ENCODE assay signal across 8 cellular contexts in the genomic region with DNA sequence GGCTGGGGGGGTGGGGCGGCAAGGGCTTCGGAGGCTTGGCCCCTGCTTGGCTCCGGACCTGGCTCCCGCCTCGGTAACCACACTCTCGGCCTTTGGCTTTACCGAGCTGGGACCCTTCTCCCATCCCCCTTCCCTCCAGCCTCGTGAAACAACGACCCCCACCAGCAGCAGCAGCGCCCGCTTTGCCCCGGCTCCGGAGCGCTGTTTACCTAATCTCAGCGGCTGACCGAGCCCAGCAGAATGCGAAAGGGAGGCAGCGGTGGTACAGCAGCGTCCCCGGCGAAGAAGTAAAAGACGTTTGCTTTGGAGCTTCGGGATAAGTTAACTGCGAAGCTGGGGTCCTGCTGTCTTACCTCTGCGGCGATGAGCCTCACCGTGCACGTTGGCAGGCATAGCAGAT. TPM values are rescaled to one million over a fixed set of nuclear protein-coding genes. Genes with fewer than 3 reads are reported as not detected.
A peak's percentile ranks its signal among the peaks of the same experiment; 100 is the strongest.
DNase-seq lines count a peak whose midpoint lies in the region; ATAC-seq and TF ChIP-seq lines count a peak whose summit lies in the region.

No MANE protein-coding gene starts in this region.

- no peak for DNase-seq in GM12864 (ENCODE audit: low read depth)
- peak; percentile 52 for DNase-seq in OCI-LY7 (ENCODE audit: low spot score)
- no peak for DNase-seq in coronary artery (ENCODE audit: low spot score)
- no peak for DNase-seq in lower lobe of right lung
- no peak for DNase-seq in SW 1271 (lab: John Stamatoyannopoulos, UW)
- DNase-seq in HCEC 1CT = no peak
- no peak for DNase-seq in NCI-H1048 (lab: John Stamatoyannopoulos, UW)

- WGBS in thymus = 2% methylated on average over 28 of the region's 28 CpGs

- no peak for ATAC-seq in lower lobe of right lung

- no peaks in the 10 kb centered on the region for H3K79me2 ChIP-seq in OCI-LY7 (ENCODE audit: insufficient read depth, low read depth, low read length)

- POLR2A ChIA-PET in OCI-LY7 (lab: Charles Lee) = interaction anchor here (1.5 to 1.6 kb wide), 2 partner anchors 32 to 71 kb away, joined by 3 to 4 read pairs; no protein-coding TSS in a partner anchor

- no peaks in the 10 kb centered on the region for H3K9me3 ChIP-seq in OCI-LY7 (ENCODE audit: low read length)
- H3K9me3 ChIP-seq in lower lobe of right lung = no peaks in the 10 kb centered on the region
- peaks cover 1% of the 10 kb centered on the region for H3K9me3 ChIP-seq in thymus (ENCODE audit: control insufficient read depth)

- peak overlapping the region; percentile 56; the same call in 1 of the 2 replicates for H2AFZ ChIP-seq in OCI-LY7 (ENCODE audit: low read length)

- intact Hi-C loops in OCI-LY7 (cut with micrococcal nuclease; ENCODE audit: unreplicated experiment) = loop anchor here (2.0 to 5.0 kb wide), 2 partner anchors 183 to 605 kb away; no protein-coding TSS in a partner anchor
- intact Hi-C loops in lower lobe of right lung (cut with DNase I) = loop anchor here (10.0 kb wide), 1 partner anchor 183 kb away; no protein-coding TSS in a partner anchor

- peaks cover 18% of the 10 kb centered on the region; the same call in 1 of the 2 replicates for H4K20me1 ChIP-seq in OCI-LY7 (ENCODE audit: insufficient read depth, low read length)

- H3K27ac ChIP-seq in OCI-LY7 (ENCODE audit: low read depth, low read length, poor library complexity, severe bottlenecking) (no peak overlapping the region), coronary artery (peak overlapping the region; percentile 75 to 87), lower lobe of right lung (peak overlapping the region; percentile 49), thymus (ENCODE audit: low read depth) (no peak overlapping the region)

- H3K4me1 ChIP-seq in OCI-LY7 (ENCODE audit: insufficient read depth, low read length, poor library complexity, severe bottlenecking) (peaks cover 40% of the 10 kb centered on the region), lower lobe of right lung (peaks cover 41% of the 10 kb centered on the region), thymus (ENCODE audit: control insufficient read depth, insufficient read depth, low read length) (peaks cover 3% of the 10 kb centered on the region)

- H3K9me2 ChIP-seq in OCI-LY7 (ENCODE audit: insufficient read depth, low read length) = no peaks in the 10 kb centered on the region

- H3K4me3 ChIP-seq in GM12864 (ENCODE audit: low read depth, low read length) (peak overlapping the region; percentile 71), OCI-LY7 (ENCODE audit: low read depth, low read length, poor library complexity, severe bottlenecking) (peak overlapping the region; percentile 74), coronary artery (peak overlapping the region; percentile 91), lower lobe of right lung (peak overlapping the region; percentile 69), thymus (ENCODE audit: low read length) (peak overlapping the region; percentile 18)

- no TSS peak for BruUV-seq in OCI-LY7 (replicated peaks; lab: Mats Ljungman, UMichigan)

- H3K36me3 ChIP-seq in OCI-LY7 (ENCODE audit: insufficient read depth, low read length) = no peaks in the 10 kb centered on the region
- no peaks in the 10 kb centered on the region for H3K36me3 ChIP-seq in lower lobe of right lung
- no peaks in the 10 kb centered on the region for H3K36me3 ChIP-seq in thymus (ENCODE audit: control insufficient read depth, insufficient read depth)

- H3K27me3 ChIP-seq in lower lobe of right lung (ENCODE audit: low read depth) = peaks cover 15% of the 10 kb centered on the region
- H3K27me3 ChIP-seq in thymus (ENCODE audit: control insufficient read depth, insufficient read depth) = peaks cover 46% of the 10 kb centered on the region

- CTCF ChIA-PET in OCI-LY7 (lab: Charles Lee; ENCODE audit: unreplicated experiment) = interaction anchor here (1.0 to 1.3 kb wide), 2 partner anchors 621 to 623 kb away, joined by 5 to 7 read pairs; no protein-coding TSS in a partner anchor

- H3K4me2 ChIP-seq in OCI-LY7 (ENCODE audit: low read length) = peak overlapping the region; percentile 100

- TF ChIP-seq CTCF in GM12864 (IDR thresholded peaks at IDR 0.05; ENCODE audit: low read depth, low read length, missing control alignments) (no peak), OCI-LY7 (conservative IDR thresholded peaks at IDR 0.05; ENCODE audit: low read length) (no peak), coronary artery (IDR thresholded peaks at IDR 0.05) (no peak), lower lobe of right lung (IDR thresholded peaks at IDR 0.05) (no peak)

RNA-seq across cellular contexts. Expression of gene LARGE1, which starts 2.0 kb away (rescaled TPM):
- 31.9 and 39.2 TPM in 2 replicates for total RNA-seq in OCI-LY7 (2014; rRNA removed; shearing (Covaris generic))
- 31.5 and 36.3 TPM in 2 replicates for total RNA-seq in OCI-LY7 (2022)
- 27.4 TPM for total RNA-seq in lower lobe of right lung
- polyA plus RNA-seq in thymus = 1.8 TPM

Comparison
In these comparisons a context has a peak if more than half of its experiments do, and no peak if none do; other contexts are left out.
1. H3K4me3 ChIP-seq: peak in every context shown above with its lines; median percentile 91 in coronary artery; 74 in OCI-LY7; 71 in GM12864; 69 in lower lobe of right lung; 18 in thymus.
2. H3K27ac ChIP-seq: peak in coronary artery (2 of 2) and lower lobe of right lung (single experiment); none in OCI-LY7 (single experiment) and thymus (single experiment).